22 cellular contexts compared by ENCODE assay signal in the genomic region with DNA sequence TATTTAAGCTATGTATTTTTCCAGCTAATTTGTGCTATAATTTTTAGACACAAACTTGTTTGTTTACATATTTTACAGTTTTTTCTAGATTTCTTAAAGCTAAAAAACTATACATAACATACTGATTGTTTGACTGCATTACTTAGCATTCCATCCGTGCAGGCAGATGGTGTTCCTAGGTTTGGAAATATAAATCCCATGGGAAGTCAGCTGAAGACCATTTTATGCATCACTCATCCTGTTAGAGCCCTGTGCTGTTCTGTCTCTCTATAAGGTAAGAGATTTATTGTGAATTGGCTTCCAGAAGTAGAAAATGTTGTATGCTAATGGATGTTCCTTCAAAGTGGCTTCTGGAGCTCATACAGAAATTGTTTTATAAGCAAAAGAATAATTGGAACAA. TPM values are rescaled to one million over a fixed set of nuclear protein-coding genes. Genes with fewer than 3 reads are reported as not detected.
A peak's percentile ranks its signal among the peaks of the same experiment; 100 is the strongest.
DNase-seq lines count a peak whose midpoint lies in the region; ATAC-seq and TF ChIP-seq lines count a peak whose summit lies in the region.
"Had no signal": no experiment of that assay in that cellular context is flagged by ENCODE, and none has a peak within 500 bp of the region (broad histone marks: within the 10 kb centered on the region; RNA-seq: fewer than 3 reads in every experiment).

No MANE protein-coding gene starts in this region.

- no peak for ATAC-seq in sciatic nerve
- no peak for ATAC-seq in GM18502 (IDR thresholded peaks at IDR 0.05; ENCODE audit: poor library complexity, unreplicated experiment)
- no peak for ATAC-seq in GM23338
- ATAC-seq: GM12878 had no signal

- H3K27ac Mint-ChIP-seq in GM23338: no peak overlapping the region
- H3K27ac Mint-ChIP-seq: CD4-positive, alpha-beta memory T cell; HFFc6 had no signal

- H3K36me3 ChIP-seq in neural cell (ENCODE audit: insufficient read depth, low read length) (peaks cover 13% of the 10 kb centered on the region), GM23338 (ENCODE audit: insufficient read depth) (peaks cover 27% of the 10 kb centered on the region)
- H3K36me3 ChIP-seq: HAP-1 had no signal

- H3F3A ChIP-seq in neural cell (ENCODE audit: insufficient read depth, low read length, poor library complexity, severe bottlenecking): no peaks in the 10 kb centered on the region
- H3F3A ChIP-seq in GM23338 (replicated peaks; ENCODE audit: low read depth): no peaks in the 10 kb centered on the region

- peak overlapping the region; percentile 42 for H3K4me3 ChIP-seq in neural cell (ENCODE audit: low read length)
- H3K4me3 ChIP-seq in GM23338: no peak overlapping the region
- H3K4me3 ChIP-seq: GM12878, HAP-1 had no signal

- TF ChIP-seq EP300 in neural cell (conservative IDR thresholded peaks at IDR 0.05; ENCODE audit: poor library complexity, severe bottlenecking): peak; percentile 61

- DNase-seq in NCI-H524 (lab: John Stamatoyannopoulos, UW) (peak; percentile 10 to 56), NCI-H524 treated with DMSO at 0.1 percent for 48 hours (lab: John Stamatoyannopoulos, UW) (no peak), NCI-H2171 (lab: John Stamatoyannopoulos, UW) (peak; percentile 26), NCI-H82 (lab: John Stamatoyannopoulos, UW) (peak; percentile 74), sciatic nerve (ENCODE audit: low spot score) (no peak), GM23338 (ENCODE audit: low spot score) (no peak)
- DNase-seq: C1 segment of cervical spinal cord; Calu3; CD4-positive, alpha-beta memory T cell; COR-L47; DMS79; EL; GDM1; GOT3; HFFc6 had no signal

- no peak overlapping the region for H3K4me3 Mint-ChIP-seq in GM23338
- H3K4me3 Mint-ChIP-seq: CD4-positive, alpha-beta memory T cell; HFFc6 had no signal

- no peak overlapping the region for H3K9ac ChIP-seq in neural cell (ENCODE audit: low read length)

- peaks cover 2% of the 10 kb centered on the region for H3K27me3 Mint-ChIP-seq in GM23338 (ENCODE audit: insufficient read depth, low read depth, poor library complexity)
- H3K27me3 Mint-ChIP-seq: CD4-positive, alpha-beta memory T cell had no signal

- H3K36me3 Mint-ChIP-seq in GM23338 (ENCODE audit: low read depth): peaks cover 78% of the 10 kb centered on the region
- H3K36me3 Mint-ChIP-seq: CD4-positive, alpha-beta memory T cell had no signal

- H2AFZ ChIP-seq in neural cell (ENCODE audit: low read depth, low read length) (no peak overlapping the region), GM23338 (no peak overlapping the region)

- TF ChIP-seq CTCF in neural cell (IDR thresholded peaks at IDR 0.05; ENCODE audit: poor library complexity, severe bottlenecking) (no peak), GM23338 (conservative IDR thresholded peaks at IDR 0.05; ENCODE audit: low read depth in 2 of 2) (no peak)

- H4K20me1 ChIP-seq in neural cell (ENCODE audit: insufficient read depth): no peaks in the 10 kb centered on the region
- peaks cover 16% of the 10 kb centered on the region for H4K20me1 ChIP-seq in GM23338 (replicated peaks; ENCODE audit: insufficient read depth)

- intact Hi-C loops in sciatic nerve (cut with DNase I): no loop called here

- peaks cover 43% of the 10 kb centered on the region for H3K79me2 ChIP-seq in neural cell (replicated peaks; ENCODE audit: insufficient read depth, low read length)
- peaks cover 36% of the 10 kb centered on the region for H3K79me2 ChIP-seq in GM23338 (replicated peaks; ENCODE audit: insufficient read depth)

- no peak for TF ChIP-seq RAD21 in neural cell (conservative IDR thresholded peaks at IDR 0.05)

- H3K27ac ChIP-seq in neural cell (ENCODE audit: low read length): peak overlapping the region; percentile 69
- no peak overlapping the region for H3K27ac ChIP-seq in GM23338 (ENCODE audit: low read depth)

- H3K4me2 ChIP-seq in neural cell (ENCODE audit: low read length) (peak overlapping the region; percentile 30), GM23338 (no peak overlapping the region)

- no peaks in the 10 kb centered on the region for H3K9me3 ChIP-seq in neural cell (ENCODE audit: low read length)
- H3K9me3 ChIP-seq: HAP-1 had no signal

- H3K9me3 Mint-ChIP-seq in GM23338: no peaks in the 10 kb centered on the region

- no peaks in the 10 kb centered on the region for H3K9me2 ChIP-seq in neural cell (ENCODE audit: insufficient read depth, low read length)
- no peaks in the 10 kb centered on the region for H3K9me2 ChIP-seq in GM23338 (ENCODE audit: insufficient read depth)

- H3K27me3 ChIP-seq in neural cell (ENCODE audit: insufficient read depth, low read depth, low read length) (no peaks in the 10 kb centered on the region), GM23338 (ENCODE audit: insufficient read depth) (no peaks in the 10 kb centered on the region)

- peaks cover 9% of the 10 kb centered on the region for H3K4me1 Mint-ChIP-seq in GM23338
- H3K4me1 Mint-ChIP-seq: CD4-positive, alpha-beta memory T cell had no signal

- peaks cover 9% of the 10 kb centered on the region; the same call in 1 of the 2 replicates for H3K4me1 ChIP-seq in GM23338 (ENCODE audit: insufficient read depth)
- H3K4me1 ChIP-seq: HAP-1 had no signal

TF ChIP-seq in neural cell, 6 proteins besides CTCF, POLR2A, EP300 and RAD21:
- TF ChIP-seq, protein P1, sequence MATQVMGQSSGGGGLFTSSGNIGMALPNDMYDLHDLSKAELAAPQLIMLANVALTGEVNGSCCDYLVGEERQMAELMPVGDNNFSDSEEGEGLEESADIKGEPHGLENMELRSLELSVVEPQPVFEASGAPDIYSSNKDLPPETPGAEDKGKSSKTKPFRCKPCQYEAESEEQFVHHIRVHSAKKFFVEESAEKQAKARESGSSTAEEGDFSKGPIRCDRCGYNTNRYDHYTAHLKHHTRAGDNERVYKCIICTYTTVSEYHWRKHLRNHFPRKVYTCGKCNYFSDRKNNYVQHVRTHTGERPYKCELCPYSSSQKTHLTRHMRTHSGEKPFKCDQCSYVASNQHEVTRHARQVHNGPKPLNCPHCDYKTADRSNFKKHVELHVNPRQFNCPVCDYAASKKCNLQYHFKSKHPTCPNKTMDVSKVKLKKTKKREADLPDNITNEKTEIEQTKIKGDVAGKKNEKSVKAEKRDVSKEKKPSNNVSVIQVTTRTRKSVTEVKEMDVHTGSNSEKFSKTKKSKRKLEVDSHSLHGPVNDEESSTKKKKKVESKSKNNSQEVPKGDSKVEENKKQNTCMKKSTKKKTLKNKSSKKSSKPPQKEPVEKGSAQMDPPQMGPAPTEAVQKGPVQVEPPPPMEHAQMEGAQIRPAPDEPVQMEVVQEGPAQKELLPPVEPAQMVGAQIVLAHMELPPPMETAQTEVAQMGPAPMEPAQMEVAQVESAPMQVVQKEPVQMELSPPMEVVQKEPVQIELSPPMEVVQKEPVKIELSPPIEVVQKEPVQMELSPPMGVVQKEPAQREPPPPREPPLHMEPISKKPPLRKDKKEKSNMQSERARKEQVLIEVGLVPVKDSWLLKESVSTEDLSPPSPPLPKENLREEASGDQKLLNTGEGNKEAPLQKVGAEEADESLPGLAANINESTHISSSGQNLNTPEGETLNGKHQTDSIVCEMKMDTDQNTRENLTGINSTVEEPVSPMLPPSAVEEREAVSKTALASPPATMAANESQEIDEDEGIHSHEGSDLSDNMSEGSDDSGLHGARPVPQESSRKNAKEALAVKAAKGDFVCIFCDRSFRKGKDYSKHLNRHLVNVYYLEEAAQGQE (IDR thresholded peaks at IDR 0.05; ENCODE audit: borderline replicate concordance): peak; percentile 93
- no peak for TF ChIP-seq MXI1 (conservative IDR thresholded peaks at IDR 0.05; ENCODE audit: poor library complexity, severe bottlenecking)
- TF ChIP-seq POLR2AphosphoS5 (IDR thresholded peaks at IDR 0.05): peak; percentile 56

TF ChIP-seq in GM23338, 12 proteins besides CTCF, POLR2A, EP300 and RAD21:
- TF ChIP-seq, protein P2, sequence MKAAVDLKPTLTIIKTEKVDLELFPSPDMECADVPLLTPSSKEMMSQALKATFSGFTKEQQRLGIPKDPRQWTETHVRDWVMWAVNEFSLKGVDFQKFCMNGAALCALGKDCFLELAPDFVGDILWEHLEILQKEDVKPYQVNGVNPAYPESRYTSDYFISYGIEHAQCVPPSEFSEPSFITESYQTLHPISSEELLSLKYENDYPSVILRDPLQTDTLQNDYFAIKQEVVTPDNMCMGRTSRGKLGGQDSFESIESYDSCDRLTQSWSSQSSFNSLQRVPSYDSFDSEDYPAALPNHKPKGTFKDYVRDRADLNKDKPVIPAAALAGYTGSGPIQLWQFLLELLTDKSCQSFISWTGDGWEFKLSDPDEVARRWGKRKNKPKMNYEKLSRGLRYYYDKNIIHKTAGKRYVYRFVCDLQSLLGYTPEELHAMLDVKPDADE (IDR thresholded peaks at IDR 0.05): no peak
- TF ChIP-seq POLR2AphosphoS5 (IDR thresholded peaks at IDR 0.05; ENCODE audit: low read depth) (no peak), CREB1 (CRISPR knock-in tag; IDR thresholded peaks at IDR 0.05; ENCODE audit: low read depth) (no peak), JUNB (IDR thresholded peaks at IDR 0.05; ENCODE audit: unreplicated experiment) (no peak), EZH2phosphoT487 (IDR thresholded peaks at IDR 0.05; ENCODE audit: unreplicated experiment) (no peak)
TF ChIP-seq in GM23338: peak in this region for 0.

RNA-seq across cellular contexts. Expression of gene RMST, which starts 31.1 kb away (rescaled TPM):
- polyA plus RNA-seq in neural cell (83.3 and 104 TPM in 2 replicates), GM23338 (2016; fragmentation: Nextera tagmentation; extraction: Ambion mirVana) (38.1 and 46.3 TPM in 2 replicates)
- 1,048 and 1,050 TPM in 2 replicates for polyA minus RNA-seq in neural cell
- total RNA-seq in sciatic nerve: 1.6 TPM
- 71.4 and 86.0 TPM in 2 replicates for total RNA-seq in GM23338 (2014; rRNA removed; shearing (Covaris generic))
- total RNA-seq: A172; A673; CD4-positive, alpha-beta memory T cell; HFFc6 had no signal
- polyA plus RNA-seq: BJ; CD4-positive, alpha-beta memory T cell had no signal

Comparison
In these comparisons a context has a peak if more than half of its experiments do, and no peak if none do; other contexts are left out.
1. DNase-seq: peak in NCI-H524 (2 of 2), NCI-H2171 (single experiment) and NCI-H82 (single experiment); none in NCI-H524 treated with DMSO at 0.1 percent for 48 hours (single experiment), sciatic nerve (single experiment) and GM23338 (single experiment).
2. RNA of gene RMST, which starts 31.1 kb away (total RNA-seq): 71.4 to 86.0 TPM in GM23338; 1.6 TPM in sciatic nerve (single experiment); every median in the first group is over 10 times any median in the second.